18 cellular contexts compared by ENCODE assay signal in genomic region chr1:200862713-200863415, GRCh38. TPM values are rescaled to one million over a fixed set of nuclear protein-coding genes. Genes with fewer than 3 reads are reported as not detected.
DNase-seq lines count a peak whose midpoint lies in the region; ATAC-seq and TF ChIP-seq lines count a peak whose summit lies in the region.
"Had no signal": no experiment of that assay in that cellular context is flagged by ENCODE, and none has a peak within 500 bp of the region (broad histone marks: within the 10 kb centered on the region; RNA-seq: fewer than 3 reads in every experiment).

No MANE protein-coding gene starts in this region.

- H3K27ac ChIP-seq in CD8-positive, alpha-beta memory T cell (ENCODE audit: low read depth, low read length) = no peak overlapping the region
- H3K27ac ChIP-seq: BLaER1 treated with 17β-estradiol and CSF1 and Interleukin-3, amounts not matched to agents 10 nM and 100 nM; heart left ventricle; psoas muscle had no signal

- DNase-seq in CD8-positive, alpha-beta memory T cell = peak in 2 of 5 donors; percentile 28 to 49
- peak; percentile 59 for DNase-seq in GM12865 (ENCODE audit: low read depth)
- DNase-seq in NCI-H524 (lab: John Stamatoyannopoulos, UW) = peak; percentile 80 to 93
- DNase-seq in central memory CD8-positive, alpha-beta T cell (ENCODE audit: low spot score in 2 of 2) = no peak
- DNase-seq in NCI-H187 treated with DMSO at 0.1 percent for 48 hours (lab: John Stamatoyannopoulos, UW) = no peak
- no peak for DNase-seq in erythroblast (lab: John Stamatoyannopoulos, UW)
- no peak for DNase-seq in anterior cingulate cortex (lab: John Stamatoyannopoulos, UW)
- DNase-seq: heart left ventricle; NCI-H2107; psoas muscle; stimulated activated naive CD8-positive, alpha-beta T cell treated with anti-CD3 and anti-CD28 coated beads, Interleukin-15, Interleukin-2, amounts not matched to agents 100 U/mL and 50 U/mL, for 24 hours; T-helper 1 cell had no signal

- H3K27me3 Mint-ChIP-seq in CD8-positive, alpha-beta memory T cell = no peaks in the 10 kb centered on the region
- no peaks in the 10 kb centered on the region for H3K27me3 Mint-ChIP-seq in central memory CD8-positive, alpha-beta T cell
- H3K27me3 Mint-ChIP-seq: type B pancreatic cell had no signal

- no peaks in the 10 kb centered on the region for H3K27me3 ChIP-seq in CD8-positive, alpha-beta memory T cell (ENCODE audit: insufficient read depth, low read length, poor library complexity, severe bottlenecking)
- H3K27me3 ChIP-seq: BLaER1 treated with 17β-estradiol and CSF1 and Interleukin-3, amounts not matched to agents 10 nM and 100 nM; heart left ventricle had no signal

- H3K36me3 ChIP-seq in CD8-positive, alpha-beta memory T cell (ENCODE audit: insufficient read depth, low read length) = no peaks in the 10 kb centered on the region

- TF ChIP-seq CTCF in GM12865 (IDR thresholded peaks at IDR 0.05; ENCODE audit: insufficient read depth, low read depth, low read length, missing control alignments) = no peak

- peaks cover 45 to 61% (median 48%) of the 10 kb centered on the region in 3 donors for H3K4me1 Mint-ChIP-seq in CD8-positive, alpha-beta memory T cell
- H3K4me1 Mint-ChIP-seq in central memory CD8-positive, alpha-beta T cell = peaks cover 32% of the 10 kb centered on the region

- peaks cover 13% of the 10 kb centered on the region for H3K4me1 ChIP-seq in CD8-positive, alpha-beta memory T cell (ENCODE audit: insufficient read depth, low read length)

- peak overlapping the region; percentile 13 to 93 (median 68) for H3K27ac Mint-ChIP-seq in CD8-positive, alpha-beta memory T cell
- H3K27ac Mint-ChIP-seq in central memory CD8-positive, alpha-beta T cell (ENCODE audit: low read depth) = peak overlapping the region; percentile 86
- H3K27ac Mint-ChIP-seq: activated naive CD4-positive, alpha-beta T cell treated with anti-CD3 and anti-CD28 coated beads, Interleukin-2, amount 50 U/mL, for 72 hours; nephron; type B pancreatic cell had no signal

- H3K36me3 Mint-ChIP-seq in CD8-positive, alpha-beta memory T cell = no peaks in the 10 kb centered on the region
- H3K36me3 Mint-ChIP-seq in central memory CD8-positive, alpha-beta T cell (ENCODE audit: insufficient read depth) = no peaks in the 10 kb centered on the region

- H3K4me3 ChIP-seq in CD8-positive, alpha-beta memory T cell (ENCODE audit: low read length) = no peak overlapping the region
- H3K4me3 ChIP-seq in GM12865 (ENCODE audit: low read depth, low read length) = no peak overlapping the region; the same call in 1 of the 2 replicates
- H3K4me3 ChIP-seq: BLaER1 treated with 17β-estradiol and CSF1 and Interleukin-3, amounts not matched to agents 10 nM and 100 nM; heart left ventricle; lung; psoas muscle had no signal

- H3K9me3 ChIP-seq in CD8-positive, alpha-beta memory T cell (ENCODE audit: low read length) = no peaks in the 10 kb centered on the region
- H3K9me3 ChIP-seq: BLaER1 treated with 17β-estradiol and CSF1 and Interleukin-3, amounts not matched to agents 10 nM and 100 nM; heart left ventricle; psoas muscle had no signal

- no peaks in the 10 kb centered on the region for H3K9me3 Mint-ChIP-seq in CD8-positive, alpha-beta memory T cell
- no peaks in the 10 kb centered on the region for H3K9me3 Mint-ChIP-seq in central memory CD8-positive, alpha-beta T cell
- H3K9me3 Mint-ChIP-seq: activated naive CD4-positive, alpha-beta T cell treated with anti-CD3 and anti-CD28 coated beads, Interleukin-2, amount 50 U/mL, for 72 hours; nephron; type B pancreatic cell had no signal

- peak; percentile 73 for ATAC-seq in central memory CD8-positive, alpha-beta T cell (replicated peaks; ENCODE audit: extremely low read depth, poor library complexity, severe bottlenecking)
- ATAC-seq: heart left ventricle, psoas muscle had no signal

- no peak for TF ChIP-seq POLR2A in erythroblast (IDR thresholded peaks at IDR 0.05; ENCODE audit: low read length)

- peak overlapping the region in 6 of 7 donors; percentile 64 to 76 (median 68) for H3K4me3 Mint-ChIP-seq in CD8-positive, alpha-beta memory T cell
- H3K4me3 Mint-ChIP-seq in central memory CD8-positive, alpha-beta T cell = peak overlapping the region; percentile 43
- H3K4me3 Mint-ChIP-seq: nephron, type B pancreatic cell had no signal

- POLR2A ChIA-PET in CD8-positive, alpha-beta memory T cell (lab: Charles Lee) = interaction anchor here (0.7 kb wide), 3 partner anchors 21 to 1093 kb away, joined by 3 to 5 read pairs (median 3); no protein-coding TSS in a partner anchor

- CTCF ChIA-PET in CD8-positive, alpha-beta memory T cell (lab: Charles Lee) = interaction anchor here (1.0 to 1.4 kb wide), 2 partner anchors 15 to 25 kb away, joined by 3 to 5 read pairs; no protein-coding TSS in a partner anchor

RNA-seq across cellular contexts. Expression of gene GPR25, which starts 9.9 kb away (rescaled TPM):
- total RNA-seq in CD8-positive, alpha-beta memory T cell = under 1 TPM; 0.18 to 0.44 TPM
- polyA plus RNA-seq in CD8-positive, alpha-beta memory T cell = 34.0 TPM
- total RNA-seq: activated naive CD4-positive, alpha-beta T cell treated with anti-CD3 and anti-CD28 coated beads, Interleukin-2, amount 50 U/mL, for 72 hours; bronchial epithelial cell; heart left ventricle; psoas muscle had no signal
- polyA plus RNA-seq: heart left ventricle, psoas muscle had no signal

RNA-seq across cellular contexts. Expression of gene INAVA, which starts 31.8 kb away (rescaled TPM):
- total RNA-seq in CD8-positive, alpha-beta memory T cell = under 1 TPM; 0.09 to 0.24 TPM
- polyA plus RNA-seq in CD8-positive, alpha-beta memory T cell = 0.37 TPM
- total RNA-seq: psoas muscle had no signal

Comparison
In these comparisons a context has a peak if more than half of its experiments do, and no peak if none do; other contexts are left out.
1. DNase-seq: peak in GM12865 (single experiment) and NCI-H524 (2 of 2); none in central memory CD8-positive, alpha-beta T cell (0 of 2), NCI-H187 treated with DMSO at 0.1 percent for 48 hours (single experiment), erythroblast (0 of 2) and anterior cingulate cortex (0 of 58).